ENCODE assay signal across 1 cellular context in genomic region chr17:18117974-18118632, GRCh38.
TF ChIP-seq lines count a peak whose summit lies in the region.

No MANE protein-coding gene starts in this region.

TF ChIP-seq in H1, 55 proteins besides CTCF, POLR2A, EP300 and RAD21:
- TF ChIP-seq ZNF274 (IDR thresholded peaks at IDR 0.05; ENCODE audit: borderline replicate concordance, extremely low read depth, low read length), result no peak
- TF ChIP-seq MAFK (IDR thresholded peaks at IDR 0.05; ENCODE audit: low read depth, low read length), result no peak
- no peak for TF ChIP-seq GTF2F1 (IDR thresholded peaks at IDR 0.05; ENCODE audit: borderline replicate concordance, low read depth, low read length)
- no peak for TF ChIP-seq POU5F1 (IDR thresholded peaks at IDR 0.05; ENCODE audit: low read depth, low read length)
- no peak for TF ChIP-seq SRF (IDR thresholded peaks at IDR 0.05; ENCODE audit: low read depth, low read length)
- TF ChIP-seq CBX8 (IDR thresholded peaks at IDR 0.05; ENCODE audit: borderline replicate concordance, low read depth, low read length), result no peak
- no peak for TF ChIP-seq JUND (IDR thresholded peaks at IDR 0.05; ENCODE audit: low read length)
